21 cellular contexts compared by ENCODE assay signal in genomic region chr4:7526491-7526890, GRCh38.
"Had no signal": no experiment of that assay in that cellular context is flagged by ENCODE, and none has a peak within 500 bp of the region (broad histone marks: within the 10 kb centered on the region; RNA-seq: fewer than 3 reads in every experiment).

No MANE protein-coding gene starts in this region.

- H3K36me3 Mint-ChIP-seq: activated naive CD8-positive, alpha-beta T cell; brain had no signal

- H3K27ac Mint-ChIP-seq: activated CD4-positive, alpha-beta memory T cell treated with anti-CD3 and anti-CD28 coated beads, Interleukin-2, amount 10 ng/mL, durations not matched to agents 7 days and 5 days; activated naive CD4-positive, alpha-beta T cell treated with anti-CD3 and anti-CD28 coated beads for 36 hours; activated naive CD8-positive, alpha-beta T cell; activated T-helper 17 cell treated with anti-CD3 and anti-CD28 coated beads, Interleukin-2, amount 50 U/mL, for 72 hours; T-helper 17 cell had no signal

- H3K4me3 Mint-ChIP-seq: activated CD4-positive, alpha-beta memory T cell treated with anti-CD3 and anti-CD28 coated beads, Interleukin-2, amount 10 ng/mL, durations not matched to agents 7 days and 5 days; activated naive CD4-positive, alpha-beta T cell treated with anti-CD3 and anti-CD28 coated beads for 36 hours; activated naive CD8-positive, alpha-beta T cell; activated T-helper 17 cell treated with anti-CD3 and anti-CD28 coated beads, Interleukin-2, amount 50 U/mL, for 72 hours; brain; central memory CD8-positive, alpha-beta T cell; T-helper 17 cell had no signal

- H3K9me3 Mint-ChIP-seq: activated CD4-positive, alpha-beta memory T cell treated with anti-CD3 and anti-CD28 coated beads, Interleukin-2, amount 10 ng/mL, durations not matched to agents 7 days and 5 days; activated naive CD4-positive, alpha-beta T cell treated with anti-CD3 and anti-CD28 coated beads for 36 hours; activated T-helper 17 cell treated with anti-CD3 and anti-CD28 coated beads, Interleukin-2, amount 50 U/mL, for 72 hours; brain; central memory CD8-positive, alpha-beta T cell had no signal

- H3K4me1 Mint-ChIP-seq: activated T-helper 17 cell treated with anti-CD3 and anti-CD28 coated beads, Interleukin-2, amount 50 U/mL, for 72 hours had no signal

- DNase-seq: activated CD4-positive, alpha-beta memory T cell treated with anti-CD3 and anti-CD28 coated beads, Interleukin-2, amount 10 ng/mL, durations not matched to agents 7 days and 5 days; activated CD4-positive, alpha-beta T cell treated with anti-CD3 and anti-CD28 coated beads, Interleukin-2, amount 50 U/mL, for 1 hour; activated CD4-positive, CD25-positive, alpha-beta regulatory T cell; activated gamma-delta T cell; activated naive CD4-positive, alpha-beta T cell treated with anti-CD3 and anti-CD28 coated beads for 36 hours; activated T-cell treated with anti-CD3 and anti-CD28 coated beads for 4 hours; activated T-cell treated with anti-CD3 and anti-CD28 coated beads, Interleukin-2, amount 50 U/mL, for 48 hours; amygdala; NCI-H1092 treated with DMSO at 0.1 percent for 48 hours; NCI-H1417 treated with DMSO at 0.1 percent for 48 hours; NCI-H1694; NCI-H2107; NCI-H510A treated with DMSO at 0.1 percent for 48 hours; NCI-H748 treated with DMSO at 0.1 percent for 48 hours; SIG-M5; T-helper 17 cell; T-helper 9 cell had no signal
